ENCODE assay signal across 9 cellular contexts in the genomic region with DNA sequence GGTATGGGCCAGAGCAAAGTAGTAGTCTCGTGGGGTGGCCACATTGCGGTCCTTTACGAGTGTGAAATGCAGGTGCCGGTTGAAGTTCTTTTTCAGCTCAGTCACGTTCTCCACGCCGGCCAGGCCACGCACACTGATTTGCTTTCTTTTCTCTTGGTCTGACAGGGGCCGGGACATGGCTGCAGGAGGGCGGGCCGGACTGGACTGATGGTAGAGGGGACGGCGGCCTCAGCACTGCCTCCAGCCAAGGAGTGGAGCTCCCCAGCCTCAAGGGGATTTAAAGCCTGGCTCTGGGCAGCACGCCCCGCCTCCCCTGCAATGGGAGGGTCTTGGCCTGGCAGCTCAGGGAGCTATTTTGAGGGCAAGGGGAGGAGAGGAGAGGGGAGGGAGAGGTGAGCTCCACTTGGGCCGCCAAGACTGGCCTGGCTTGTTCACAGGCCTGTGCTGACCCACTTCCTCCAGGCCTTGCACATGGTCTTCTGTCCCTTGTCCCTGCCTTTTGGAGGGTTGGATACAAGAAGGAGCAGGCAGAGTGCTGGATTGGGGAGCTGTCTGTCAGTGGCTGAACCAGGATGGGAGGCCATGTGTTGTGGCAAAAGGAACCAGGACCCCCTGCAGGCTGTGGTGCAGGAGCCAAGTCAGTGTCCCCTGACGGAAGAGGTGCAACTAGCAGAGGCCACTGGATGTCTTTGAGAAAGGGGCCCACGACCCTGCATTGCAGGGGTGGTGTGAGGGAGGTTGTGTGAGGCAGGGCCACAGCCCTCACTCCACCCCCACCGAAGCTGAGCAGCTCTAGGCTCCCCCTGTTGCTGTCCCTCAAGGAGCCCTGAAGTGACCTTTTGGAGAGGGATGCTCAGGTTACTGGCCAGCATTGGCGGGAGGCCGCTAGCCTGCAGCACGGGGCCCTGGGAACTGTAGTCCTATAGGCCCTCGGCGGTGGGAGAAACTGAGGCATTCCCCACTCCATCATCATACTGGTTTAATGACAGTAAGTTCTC. TPM values are rescaled to one million over a fixed set of nuclear protein-coding genes. Genes with fewer than 3 reads are reported as not detected.
A peak's percentile ranks its signal among the peaks of the same experiment; 100 is the strongest.
DNase-seq lines count a peak whose midpoint lies in the region; ATAC-seq lines count a peak whose summit lies in the region.
"Had no signal": no experiment of that assay in that cellular context is flagged by ENCODE, and none has a peak within 500 bp of the region (broad histone marks: within the 10 kb centered on the region; RNA-seq: fewer than 3 reads in every experiment).

A gene (minus strand): TSS at position 253 of the 998 bp plus-strand sequence. CDS start 76 bp downstream, at position 177.

- peak in 1 of 2 donors; percentile 6 for ATAC-seq in stimulated activated naive B cell treated with anti-CD40 and anti-IgM and Interleukin-4, amounts not matched to agents 10 μg/mL and 1 μg/mL and 100 μg/mL, for 72 hours (replicated peaks)
- ATAC-seq in HG03469 (IDR thresholded peaks at IDR 0.05; ENCODE audit: unreplicated experiment): no peak

- peak within 1 kb of the TSS; percentile 63 to 88 (median 84) for H3K4me3 Mint-ChIP-seq in immature natural killer cell
- no peak within 1 kb of the TSS for H3K4me3 Mint-ChIP-seq in stimulated activated naive B cell treated with anti-CD40 and anti-IgM and Interleukin-4, amounts not matched to agents 10 μg/mL and 1 μg/mL and 100 μg/mL, for 72 hours

- peak within 1 kb of the TSS; percentile 32 for H3K27ac ChIP-seq in angular gyrus (ENCODE audit: low read depth, low read length)
- H3K27ac ChIP-seq: parathyroid adenoma had no signal

- DNase-seq in M059J (ENCODE audit: low read depth) (peak; percentile 26), immature natural killer cell (no peak), HCEC 1CT (no peak), activated gamma-delta T cell treated with Interleukin-2 at 50 U/mL for 16 hours (no peak), activated gamma-delta T cell (lab: John Stamatoyannopoulos, UW) (no peak)
- no peak for DNase-seq in stimulated activated naive B cell treated with anti-CD40 and anti-IgM and Interleukin-4, amounts not matched to agents 10 μg/mL and 1 μg/mL and 100 μg/mL, for 72 hours

- peaks cover 10 to 15% (median 13%) of the 10 kb centered on the region in 3 donors for H3K36me3 Mint-ChIP-seq in immature natural killer cell
- H3K36me3 Mint-ChIP-seq in stimulated activated naive B cell treated with anti-CD40 and anti-IgM and Interleukin-4, amounts not matched to agents 10 μg/mL and 1 μg/mL and 100 μg/mL, for 72 hours: peaks cover 38 to 40% of the 10 kb centered on the region in 2 donors

- no peaks in the 10 kb centered on the region for H3K9me3 Mint-ChIP-seq in immature natural killer cell
- H3K9me3 Mint-ChIP-seq in stimulated activated naive B cell treated with anti-CD40 and anti-IgM and Interleukin-4, amounts not matched to agents 10 μg/mL and 1 μg/mL and 100 μg/mL, for 72 hours: no peaks in the 10 kb centered on the region

- H3K4me1 Mint-ChIP-seq in immature natural killer cell: peaks cover 73 to 75% of the 10 kb centered on the region in 2 donors
- H3K4me1 Mint-ChIP-seq in stimulated activated naive B cell treated with anti-CD40 and anti-IgM and Interleukin-4, amounts not matched to agents 10 μg/mL and 1 μg/mL and 100 μg/mL, for 72 hours: peaks cover 47 to 70% of the 10 kb centered on the region in 2 donors

- peak within 1 kb of the TSS; percentile 90 to 94 (median 91) for H3K27ac Mint-ChIP-seq in immature natural killer cell
- H3K27ac Mint-ChIP-seq in stimulated activated naive B cell treated with anti-CD40 and anti-IgM and Interleukin-4, amounts not matched to agents 10 μg/mL and 1 μg/mL and 100 μg/mL, for 72 hours: peak within 1 kb of the TSS; percentile 89

- H3K27me3 Mint-ChIP-seq in immature natural killer cell (ENCODE audit: low read depth in 3 of 3): peaks cover 14 to 30% (median 24%) of the 10 kb centered on the region in 3 donors
- no peaks in the 10 kb centered on the region for H3K27me3 Mint-ChIP-seq in stimulated activated naive B cell treated with anti-CD40 and anti-IgM and Interleukin-4, amounts not matched to agents 10 μg/mL and 1 μg/mL and 100 μg/mL, for 72 hours

RNA-seq across cellular contexts. Expression of the gene that starts here (rescaled TPM):
- total RNA-seq in M059J (2014; rRNA removed; shearing (Covaris generic)): 0.05 and 0.10 TPM in 2 replicates
- polyA plus RNA-seq in immature natural killer cell: 1 to 10 TPM in 1 of 3 donors, under 1 TPM in 1, not detected in 1; 0.63 to 1.1 TPM

Comparison
In these comparisons a context has a peak if more than half of its experiments do, and no peak if none do; other contexts are left out.
1. Peak in DNase-seq in M059J; RNA of the gene not detected or under 1 TPM.
2. H3K4me3 Mint-ChIP-seq: peak in immature natural killer cell (5 of 5); none in stimulated activated naive B cell treated with anti-CD40 and anti-IgM and Interleukin-4, amounts not matched to agents 10 μg/mL and 1 μg/mL and 100 μg/mL, for 72 hours (0 of 2).